Comparison of ENCODE assay signal across 22 cellular contexts in the genomic region with DNA sequence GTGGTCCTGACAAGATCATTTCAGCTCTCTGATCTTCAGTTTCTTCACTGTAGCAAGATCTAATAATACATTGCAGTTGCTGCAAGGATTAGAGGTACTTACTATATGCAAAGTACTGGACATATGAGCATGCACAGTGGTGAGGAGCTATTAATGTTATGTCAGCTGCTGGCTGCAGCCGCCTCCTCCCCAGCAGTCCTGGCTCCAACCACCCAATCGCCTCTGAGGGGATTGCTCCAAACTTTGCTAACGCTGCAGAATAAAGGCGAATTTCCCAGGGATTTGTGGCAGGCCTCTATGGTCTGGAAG.
DNase-seq lines count a peak whose midpoint lies in the region; ATAC-seq and TF ChIP-seq lines count a peak whose summit lies in the region.
"Had no signal": no experiment of that assay in that cellular context is flagged by ENCODE, and none has a peak within 500 bp of the region (broad histone marks: within the 10 kb centered on the region; RNA-seq: fewer than 3 reads in every experiment).

No MANE protein-coding gene starts in this region.

- H3K4me3 ChIP-seq in SK-N-SH (ENCODE audit: low read depth in 2 of 2, low read length in 1 of 2): no peak overlapping the region
- peak overlapping the region; percentile 23 for H3K4me3 ChIP-seq in WERI-Rb-1 (ENCODE audit: low read depth, low read length)
- peak overlapping the region; percentile 19 to 56 (median 37) for H3K4me3 ChIP-seq in skeletal muscle tissue (ENCODE audit: low read length in 3 of 3)
- H3K4me3 ChIP-seq: breast epithelium, upper lobe of right lung had no signal

- CTCF ChIA-PET in SK-N-SH (lab: Yijun Ruan, JAX): interaction anchor here (0.9 to 2.0 kb wide), 6 partner anchors 10 to 165 kb away, joined by 3 to 7 read pairs (median 4); no protein-coding TSS in a partner anchor

- H3F3A ChIP-seq in SK-N-SH (replicated peaks; ENCODE audit: insufficient read depth): no peaks in the 10 kb centered on the region

- no peak overlapping the region for H3K4me3 Mint-ChIP-seq in mesothelial cell of epicardium
- H3K4me3 Mint-ChIP-seq: activated naive CD8-positive, alpha-beta T cell treated with anti-CD3 and anti-CD28 coated beads, Interleukin-2, amount 10 ng/mL, durations not matched to agents 7 days and 5 days; activated T-cell treated with anti-CD3 and anti-CD28 coated beads, Interleukin-2, amount 50 U/mL, for 72 hours; CD4-positive, CD25-positive, alpha-beta regulatory T cell; nephron progenitor cell had no signal

- peak overlapping the region; percentile 19 for H3K27ac Mint-ChIP-seq in mesothelial cell of epicardium
- H3K27ac Mint-ChIP-seq: activated naive CD8-positive, alpha-beta T cell treated with anti-CD3 and anti-CD28 coated beads, Interleukin-2, amount 10 ng/mL, durations not matched to agents 7 days and 5 days; activated T-cell treated with anti-CD3 and anti-CD28 coated beads, Interleukin-2, amount 50 U/mL, for 72 hours; CD4-positive, CD25-positive, alpha-beta regulatory T cell; nephron progenitor cell had no signal

- H4K20me1 ChIP-seq in SK-N-SH (ENCODE audit: insufficient read depth): no peaks in the 10 kb centered on the region

- no peak overlapping the region for H2AFZ ChIP-seq in SK-N-SH (ENCODE audit: low read depth)

- H3K9ac ChIP-seq in SK-N-SH (no peak overlapping the region), skeletal muscle tissue (ENCODE audit: low read depth in 1 of 3, low read length in 3 of 3) (peak overlapping the region in 2 of 3 donors; percentile 51 to 60)

- ATAC-seq in SK-N-SH treated with all-trans-retinoic acid at 6 μM for 48 hours: peak; percentile 63
- ATAC-seq: activated T-cell treated with anti-CD3 and anti-CD28 coated beads, Interleukin-2, amount 50 U/mL, for 72 hours; upper lobe of right lung had no signal

- peaks cover 23% of the 10 kb centered on the region for H3K4me1 Mint-ChIP-seq in mesothelial cell of epicardium
- H3K4me1 Mint-ChIP-seq: activated naive CD8-positive, alpha-beta T cell treated with anti-CD3 and anti-CD28 coated beads, Interleukin-2, amount 10 ng/mL, durations not matched to agents 7 days and 5 days; CD4-positive, CD25-positive, alpha-beta regulatory T cell had no signal

- POLR2A ChIA-PET in SK-N-SH (lab: Yijun Ruan, JAX): interaction anchor here (1.0 to 1.7 kb wide), 2 partner anchors 24 to 96 kb away, joined by 3 to 14 read pairs; a partner anchor contains a TSS

- H3K36me3 ChIP-seq in SK-N-SH (replicated peaks in 1 of 2; ENCODE audit: control insufficient read depth in 1 of 2, insufficient read depth in 2 of 2, low read length in 1 of 2) (no peaks in the 10 kb centered on the region), WERI-Rb-1 (no peaks in the 10 kb centered on the region), skeletal muscle tissue (ENCODE audit: control insufficient read depth in 3 of 3, insufficient read depth in 3 of 3, low read length in 3 of 3) (no peaks in the 10 kb centered on the region)
- H3K36me3 ChIP-seq: breast epithelium, upper lobe of right lung had no signal

- TF ChIP-seq EP300 in SK-N-SH (IDR thresholded peaks at IDR 0.05; ENCODE audit: borderline replicate concordance in 1 of 2, low read depth in 1 of 2, low read length in 1 of 2): no peak

- DNase-seq in SK-N-SH (no peak), WERI-Rb-1 (peak; percentile 63), mesothelial cell of epicardium (ENCODE audit: low spot score in 2 of 2, unreplicated experiment in 2 of 2) (no peak), glomerular visceral epithelial cell (ENCODE audit: extremely low spot score) (no peak), NCI-H748 (lab: John Stamatoyannopoulos, UW; ENCODE audit: unreplicated experiment) (no peak), mesenteric fat pad (ENCODE audit: low spot score) (no peak)
- DNase-seq: ACHN; activated CD4-positive, CD25-positive, alpha-beta regulatory T cell; activated CD8-positive, alpha-beta memory T cell treated with anti-CD3 and anti-CD28 coated beads for 24 hours; activated naive CD8-positive, alpha-beta T cell treated with anti-CD3 and anti-CD28 coated beads, Interleukin-2, amount 10 ng/mL, durations not matched to agents 7 days and 5 days; activated T-cell treated with anti-CD3 and anti-CD28 coated beads, Interleukin-2, amount 50 U/mL, for 72 hours; CD4-positive, CD25-positive, alpha-beta regulatory T cell; DMS53; islet precursor cell; NCI-H1105 treated with DMSO at 0.1 percent for 48 hours; nephron progenitor cell; SIG-M5; T-helper 2 cell had no signal

- H3K9me3 Mint-ChIP-seq in mesothelial cell of epicardium: peaks cover 3% of the 10 kb centered on the region
- H3K9me3 Mint-ChIP-seq: activated naive CD8-positive, alpha-beta T cell treated with anti-CD3 and anti-CD28 coated beads, Interleukin-2, amount 10 ng/mL, durations not matched to agents 7 days and 5 days; activated T-cell treated with anti-CD3 and anti-CD28 coated beads, Interleukin-2, amount 50 U/mL, for 72 hours; CD4-positive, CD25-positive, alpha-beta regulatory T cell; nephron progenitor cell had no signal

- H3K27ac ChIP-seq in SK-N-SH (ENCODE audit: low read depth in 2 of 2, low read length in 1 of 2) (no peak overlapping the region), WERI-Rb-1 (peak overlapping the region; percentile 81), skeletal muscle tissue (ENCODE audit: low read depth, low read length) (peak overlapping the region; percentile 88)
- H3K27ac ChIP-seq: breast epithelium, upper lobe of right lung had no signal

- no peaks in the 10 kb centered on the region for H3K36me3 Mint-ChIP-seq in mesothelial cell of epicardium
- H3K36me3 Mint-ChIP-seq: activated naive CD8-positive, alpha-beta T cell treated with anti-CD3 and anti-CD28 coated beads, Interleukin-2, amount 10 ng/mL, durations not matched to agents 7 days and 5 days; CD4-positive, CD25-positive, alpha-beta regulatory T cell had no signal

- no peaks in the 10 kb centered on the region for H3K79me2 ChIP-seq in SK-N-SH (ENCODE audit: insufficient read depth)

- H3K9me2 ChIP-seq in SK-N-SH: no peaks in the 10 kb centered on the region

- no peak for TF ChIP-seq CTCF in SK-N-SH (IDR thresholded peaks at IDR 0.05)
- TF ChIP-seq CTCF in WERI-Rb-1 (IDR thresholded peaks at IDR 0.05; ENCODE audit: low read depth, low read length): no peak
- no peak for TF ChIP-seq CTCF in mesothelial cell of epicardium (IDR thresholded peaks at IDR 0.05; ENCODE audit: unreplicated experiment)

- H3K4me1 ChIP-seq in SK-N-SH (ENCODE audit: control insufficient read depth in 1 of 2, insufficient read depth in 2 of 2, low read depth in 1 of 2, low read length in 1 of 2) (peaks cover 2 to 3% of the 10 kb centered on the region in 2 experiments; a peak in 1 of 4 replicates), skeletal muscle tissue (ENCODE audit: control insufficient read depth in 3 of 3, insufficient read depth in 3 of 3, low read length in 3 of 3) (peaks cover 47 to 56% (median 48%) of the 10 kb centered on the region in 3 donors)
- H3K4me1 ChIP-seq: breast epithelium, upper lobe of right lung had no signal

- no peaks in the 10 kb centered on the region for H3K27me3 Mint-ChIP-seq in mesothelial cell of epicardium (ENCODE audit: low read depth)

- TF ChIP-seq RAD21 in SK-N-SH (IDR thresholded peaks at IDR 0.05; ENCODE audit: low read length): no peak

- H3K9me3 ChIP-seq in SK-N-SH (no peaks in the 10 kb centered on the region), WERI-Rb-1 (ENCODE audit: severe bottlenecking) (peaks cover 10% of the 10 kb centered on the region), skeletal muscle tissue (ENCODE audit: control insufficient read depth in 3 of 3, low read length in 3 of 3) (no peaks in the 10 kb centered on the region)
- H3K9me3 ChIP-seq: breast epithelium, upper lobe of right lung had no signal

- no peak overlapping the region for H3K4me2 ChIP-seq in SK-N-SH

- WGBS in SK-N-SH (ENCODE audit: low lambda C conversion rate): 51% methylated on average over 4 of the region's 4 CpGs

- H3K27me3 ChIP-seq in SK-N-SH (ENCODE audit: insufficient read depth) (no peaks in the 10 kb centered on the region), WERI-Rb-1 (ENCODE audit: insufficient read depth, low read depth, severe bottlenecking) (no peaks in the 10 kb centered on the region), skeletal muscle tissue (ENCODE audit: control insufficient read depth in 3 of 3, insufficient read depth in 3 of 3, low read length in 3 of 3) (no peaks in the 10 kb centered on the region)
- H3K27me3 ChIP-seq: breast epithelium, upper lobe of right lung had no signal

TF ChIP-seq in SK-N-SH treated with all-trans-retinoic acid at 6 μM for 48 hours, 23 proteins besides CTCF, POLR2A, EP300 and RAD21 (continues in another document):
- TF ChIP-seq ZNF8 (CRISPR knock-in tag; IDR thresholded peaks at IDR 0.05) (no peak), ZFP30 (CRISPR knock-in tag; IDR thresholded peaks at IDR 0.05) (no peak), ZFP3 (CRISPR knock-in tag; IDR thresholded peaks at IDR 0.05) (no peak), ZNF70 (CRISPR knock-in tag; IDR thresholded peaks at IDR 0.05) (no peak), PPARA (CRISPR knock-in tag; IDR thresholded peaks at IDR 0.05; ENCODE audit: borderline replicate concordance) (no peak)

TF ChIP-seq in SK-N-SH, 30 proteins besides CTCF, POLR2A, EP300 and RAD21 (continues in another document):
- TF ChIP-seq TAF1 (IDR thresholded peaks at IDR 0.05; ENCODE audit: borderline replicate concordance, low read depth, low read length) (no peak), RXRA (IDR thresholded peaks at IDR 0.05; ENCODE audit: borderline replicate concordance, low read depth) (no peak), RFX5 (IDR thresholded peaks at IDR 0.05; ENCODE audit: low read length) (no peak), ELF1 (IDR thresholded peaks at IDR 0.05) (no peak), POLR2AphosphoS5 (IDR thresholded peaks at IDR 0.05; ENCODE audit: low read depth, low read length) (no peak), JUND (IDR thresholded peaks at IDR 0.05) (no peak), GABPA (IDR thresholded peaks at IDR 0.05; ENCODE audit: low read depth) (no peak), RCOR1 (IDR thresholded peaks at IDR 0.05; ENCODE audit: low read length) (no peak), NRF1 (IDR thresholded peaks at IDR 0.05; ENCODE audit: low read depth, low read length) (no peak), CHD2 (IDR thresholded peaks at IDR 0.05; ENCODE audit: low read length, partially characterized antibody) (no peak)
- TF ChIP-seq, protein P1, sequence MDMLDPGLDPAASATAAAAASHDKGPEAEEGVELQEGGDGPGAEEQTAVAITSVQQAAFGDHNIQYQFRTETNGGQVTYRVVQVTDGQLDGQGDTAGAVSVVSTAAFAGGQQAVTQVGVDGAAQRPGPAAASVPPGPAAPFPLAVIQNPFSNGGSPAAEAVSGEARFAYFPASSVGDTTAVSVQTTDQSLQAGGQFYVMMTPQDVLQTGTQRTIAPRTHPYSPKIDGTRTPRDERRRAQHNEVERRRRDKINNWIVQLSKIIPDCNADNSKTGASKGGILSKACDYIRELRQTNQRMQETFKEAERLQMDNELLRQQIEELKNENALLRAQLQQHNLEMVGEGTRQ (IDR thresholded peaks at IDR 0.05; ENCODE audit: borderline replicate concordance, low read depth, low read length): no peak
- TF ChIP-seq, protein P2, sequence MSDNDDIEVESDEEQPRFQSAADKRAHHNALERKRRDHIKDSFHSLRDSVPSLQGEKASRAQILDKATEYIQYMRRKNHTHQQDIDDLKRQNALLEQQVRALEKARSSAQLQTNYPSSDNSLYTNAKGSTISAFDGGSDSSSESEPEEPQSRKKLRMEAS (IDR thresholded peaks at IDR 0.05; ENCODE audit: low read depth): no peak

Comparison
In these comparisons a context has a peak if more than half of its experiments do, and no peak if none do; other contexts are left out.
1. H3K27ac ChIP-seq: peak in WERI-Rb-1 (single experiment) and skeletal muscle tissue (single experiment); none in SK-N-SH (0 of 2).
2. H3K4me3 ChIP-seq: peak in WERI-Rb-1 (single experiment) and skeletal muscle tissue (3 of 3); none in SK-N-SH (0 of 2).